In genomic region chr17:2179615-2180295, GRCh38 we compare ENCODE assay signal across 8 cellular contexts.
DNase-seq lines count a peak whose midpoint lies in the region; ATAC-seq and TF ChIP-seq lines count a peak whose summit lies in the region.

No MANE protein-coding gene starts in this region.

- H2AFZ ChIP-seq in SK-N-SH (ENCODE audit: low read depth), result no peak overlapping the region

- no peaks in the 10 kb centered on the region for H3K9me3 ChIP-seq in SK-N-SH

- POLR2A ChIA-PET in SK-N-SH (lab: Yijun Ruan, JAX), result no interaction called here

- intact Hi-C loops in Right ventricle myocardium inferior (cut with DNase I) (loop anchor here (2.0 to 10.0 kb wide), 5 partner anchors 35 to 107 kb away; no protein-coding TSS in a partner anchor), sciatic nerve (cut with DNase I) (no loop called here)

- ATAC-seq in Right ventricle myocardium inferior (peak; percentile 64), sciatic nerve (peak; percentile 76), GM19023 (IDR thresholded peaks at IDR 0.05; ENCODE audit: unreplicated experiment) (no peak)

- H4K20me1 ChIP-seq in SK-N-SH (ENCODE audit: insufficient read depth), result no peaks in the 10 kb centered on the region

- H3K4me1 ChIP-seq in SK-N-SH (ENCODE audit: control insufficient read depth in 1 of 2, insufficient read depth in 2 of 2, low read depth in 1 of 2, low read length in 1 of 2), result peaks cover 64 to 73% of the 10 kb centered on the region in 2 experiments

- WGBS in SK-N-SH (ENCODE audit: low lambda C conversion rate), result 33% methylated on average over 8 of the region's 9 CpGs

- H3K79me2 ChIP-seq in SK-N-SH (ENCODE audit: insufficient read depth), result peaks cover 6% of the 10 kb centered on the region; the same call in 1 of the 2 replicates

- H3F3A ChIP-seq in SK-N-SH (replicated peaks; ENCODE audit: insufficient read depth), result peaks cover 13% of the 10 kb centered on the region

- no peaks in the 10 kb centered on the region for H3K9me2 ChIP-seq in SK-N-SH

- H3K9ac ChIP-seq in SK-N-SH, result peak overlapping the region; percentile 39; the same call in 1 of the 2 replicates

- TF ChIP-seq EP300 in SK-N-SH (IDR thresholded peaks at IDR 0.05; ENCODE audit: borderline replicate concordance in 1 of 2, low read depth in 1 of 2, low read length in 1 of 2), result peak; percentile 91 to 93

- H3K4me2 ChIP-seq in SK-N-SH, result peak overlapping the region; percentile 46; the same call in 1 of the 2 replicates

- peak; percentile 97 for DNase-seq in DMS79 treated with DMSO at 0.1 percent for 48 hours (lab: John Stamatoyannopoulos, UW)
- DNase-seq in SK-N-SH, result peak; percentile 81
- peak; percentile 69 for DNase-seq in Right ventricle myocardium inferior (ENCODE audit: missing footprints)
- peak; percentile 92 for DNase-seq in sciatic nerve (ENCODE audit: low spot score)
- no peak for DNase-seq in GOT3 (lab: John Stamatoyannopoulos, UW)
- DNase-seq in KG1 (lab: John Stamatoyannopoulos, UW), result no peak
- no peak for DNase-seq in NCI-H748 (lab: John Stamatoyannopoulos, UW; ENCODE audit: unreplicated experiment)

- H3K4me3 ChIP-seq in SK-N-SH (ENCODE audit: low read depth in 2 of 2, low read length in 1 of 2), result no peak overlapping the region

- H3K27ac ChIP-seq in SK-N-SH (ENCODE audit: low read depth in 2 of 2, low read length in 1 of 2), result peak overlapping the region; percentile 85 to 92

- H3K27me3 ChIP-seq in SK-N-SH (ENCODE audit: insufficient read depth), result no peaks in the 10 kb centered on the region

- TF ChIP-seq RAD21 in SK-N-SH (IDR thresholded peaks at IDR 0.05; ENCODE audit: low read length), result peak; percentile 45

- CTCF ChIA-PET in SK-N-SH (lab: Yijun Ruan, JAX), result interaction anchor here (0.9 to 4.0 kb wide), 7 partner anchors 18 to 125 kb away, joined by 3 to 20 read pairs (median 5); partner anchors contain the start of gene HIC1

- no peak for TF ChIP-seq CTCF in SK-N-SH (IDR thresholded peaks at IDR 0.05)

- H3K36me3 ChIP-seq in SK-N-SH (replicated peaks in 1 of 2; ENCODE audit: control insufficient read depth in 1 of 2, insufficient read depth in 2 of 2, low read length in 1 of 2), result peaks cover 0 to 10% of the 10 kb centered on the region in 2 experiments

TF ChIP-seq in SK-N-SH, 30 proteins besides CTCF, POLR2A, EP300 and RAD21 (continues in another document):
- TF ChIP-seq SMC3 (IDR thresholded peaks at IDR 0.05; ENCODE audit: low read depth, low read length) (no peak), PBX3 (IDR thresholded peaks at IDR 0.05) (peak; percentile 76), RCOR1 (IDR thresholded peaks at IDR 0.05; ENCODE audit: low read length) (peak; percentile 99), SIN3A (IDR thresholded peaks at IDR 0.05; ENCODE audit: borderline replicate concordance, low read depth, low read length) (peak; percentile 55; the same call in 1 of the 2 replicates), USF2 (IDR thresholded peaks at IDR 0.05; ENCODE audit: borderline replicate concordance, low read depth, low read length) (no peak), ZBTB33 (IDR thresholded peaks at IDR 0.05; ENCODE audit: borderline replicate concordance, low read depth) (no peak), USF1 (IDR thresholded peaks at IDR 0.05; ENCODE audit: borderline replicate concordance, low read depth) (no peak), FOXJ3 (CRISPR knock-in tag; IDR thresholded peaks at IDR 0.05) (0 out of 2 replicates have a peak, but pooled peaks have one; percentile 63), IRF3 (IDR thresholded peaks at IDR 0.05; ENCODE audit: low read depth, low read length) (no peak), POLR2AphosphoS5 (IDR thresholded peaks at IDR 0.05; ENCODE audit: low read depth, low read length) (peak; percentile 89), TAF1 (IDR thresholded peaks at IDR 0.05; ENCODE audit: borderline replicate concordance, low read depth, low read length) (0 out of 2 replicates have a peak, but pooled peaks have one; percentile 10), NFIC (IDR thresholded peaks at IDR 0.05; ENCODE audit: borderline replicate concordance) (peak; percentile 99), GABPA (IDR thresholded peaks at IDR 0.05; ENCODE audit: low read depth) (no peak), RFX5 (IDR thresholded peaks at IDR 0.05; ENCODE audit: low read length) (no peak), GATA2 (CRISPR knock-in tag; IDR thresholded peaks at IDR 0.05) (no peak), TEAD4 (IDR thresholded peaks at IDR 0.05; ENCODE audit: borderline replicate concordance, insufficient read depth) (peak; percentile 69; the same call in 1 of the 2 replicates), RXRA (IDR thresholded peaks at IDR 0.05; ENCODE audit: borderline replicate concordance, low read depth) (peak; percentile 100), ELF1 (IDR thresholded peaks at IDR 0.05) (no peak), TCF12 (IDR thresholded peaks at IDR 0.05) (peak; percentile 97), FOSL2 (IDR thresholded peaks at IDR 0.05; ENCODE audit: borderline replicate concordance, low read depth) (no peak; the same call in 1 of the 2 replicates), MEF2A (IDR thresholded peaks at IDR 0.05; ENCODE audit: borderline replicate concordance, low read depth) (no peak; the same call in 1 of the 2 replicates)

Comparison
In these comparisons a context has a peak if more than half of its experiments do, and no peak if none do; other contexts are left out.
1. DNase-seq: peak in DMS79 treated with DMSO at 0.1 percent for 48 hours (single experiment), SK-N-SH (single experiment), Right ventricle myocardium inferior (single experiment) and sciatic nerve (single experiment); none in GOT3 (single experiment), KG1 (single experiment) and NCI-H748 (single experiment).